In the genomic region with DNA sequence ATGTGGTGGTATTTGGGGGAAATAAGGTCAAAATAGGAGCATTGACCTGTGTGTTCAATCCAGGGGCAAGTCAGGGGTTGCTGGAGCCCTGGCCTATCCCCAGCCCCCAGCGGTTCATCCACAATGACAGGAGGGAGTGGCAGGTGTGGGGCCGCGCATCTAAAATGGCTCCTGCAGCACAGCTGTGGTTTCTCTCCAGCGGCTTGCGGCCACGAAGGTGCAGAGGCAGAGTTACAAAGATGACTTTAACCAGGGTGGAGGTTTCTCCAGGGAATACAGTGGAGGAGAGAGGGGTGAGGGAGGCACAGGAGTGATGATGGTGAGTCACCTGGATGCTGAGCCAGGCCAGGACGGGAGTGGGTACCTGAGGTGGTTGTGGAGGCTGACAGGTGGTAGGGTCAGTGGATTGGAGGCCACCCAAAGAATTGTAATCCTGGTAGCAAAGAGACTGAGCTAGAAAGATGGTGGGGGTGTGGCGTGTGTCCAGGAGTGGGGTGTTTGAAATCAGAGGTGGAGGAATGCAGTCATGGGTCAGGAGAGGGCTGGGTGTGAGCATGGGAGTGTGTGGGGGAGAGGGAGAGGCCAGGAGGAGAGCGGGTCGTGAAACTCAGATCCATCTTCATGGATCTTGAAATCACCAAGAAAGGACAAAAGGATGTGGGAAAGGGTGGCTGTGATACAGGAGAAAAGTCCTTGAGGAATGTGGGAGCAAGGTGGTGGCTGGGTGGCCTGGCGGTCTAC, we compare ENCODE assay signal across 11 cellular contexts.
DNase-seq lines count a peak whose midpoint lies in the region; ATAC-seq and TF ChIP-seq lines count a peak whose summit lies in the region.
"Had no signal": no experiment of that assay in that cellular context is flagged by ENCODE, and none has a peak within 500 bp of the region (broad histone marks: within the 10 kb centered on the region; RNA-seq: fewer than 3 reads in every experiment).

No MANE protein-coding gene starts in this region.

- peaks cover 6% of the 10 kb centered on the region for H3K36me3 Mint-ChIP-seq in memory B cell
- H3K36me3 Mint-ChIP-seq: activated naive CD8-positive, alpha-beta T cell treated with anti-CD3 and anti-CD28 coated beads, Interleukin-2, amount 10 ng/mL, durations not matched to agents 7 days and 5 days had no signal

- H3K9me3 Mint-ChIP-seq in memory B cell, result no peaks in the 10 kb centered on the region
- H3K9me3 Mint-ChIP-seq: activated naive CD8-positive, alpha-beta T cell treated with anti-CD3 and anti-CD28 coated beads, Interleukin-2, amount 10 ng/mL, durations not matched to agents 7 days and 5 days had no signal

- H3K9me3 ChIP-seq in left ventricle myocardium inferior (replicated peaks) (no peaks in the 10 kb centered on the region), adipocyte (ENCODE audit: control insufficient read depth, low read length) (no peaks in the 10 kb centered on the region), uterus (no peaks in the 10 kb centered on the region)

- H3K27ac Mint-ChIP-seq in memory B cell, result peak overlapping the region; percentile 3
- H3K27ac Mint-ChIP-seq: activated naive CD8-positive, alpha-beta T cell treated with anti-CD3 and anti-CD28 coated beads, Interleukin-2, amount 10 ng/mL, durations not matched to agents 7 days and 5 days; progenitor cell of endocrine pancreas had no signal

- no peak overlapping the region for H3K4me3 ChIP-seq in left ventricle myocardium inferior
- no peak overlapping the region for H3K4me3 ChIP-seq in adipocyte (ENCODE audit: low read length)
- H3K4me3 ChIP-seq in uterus, result no peak overlapping the region

- ATAC-seq in left ventricle myocardium superior (peak; percentile 16), memory B cell (ENCODE audit: low read depth) (no peak), HG03196 (IDR thresholded peaks at IDR 0.05; ENCODE audit: unreplicated experiment) (no peak), HG03520 (IDR thresholded peaks at IDR 0.05; ENCODE audit: unreplicated experiment) (no peak)
- no peak for ATAC-seq in activated CD4-positive, CD25-positive, alpha-beta regulatory T cell treated with anti-CD3 and anti-CD28 coated beads, Interleukin-2, amount 50 U/mL, for 24 hours

- H3K4me1 ChIP-seq in left ventricle myocardium inferior (peaks cover 19% of the 10 kb centered on the region), adipocyte (ENCODE audit: control insufficient read depth, insufficient read depth, low read length) (peaks cover 32% of the 10 kb centered on the region), uterus (no peaks in the 10 kb centered on the region)

- DNase-seq in left ventricle myocardium superior (no peak), left ventricle myocardium inferior (no peak), adipocyte (ENCODE audit: low read depth) (no peak), memory B cell (ENCODE audit: low spot score in 2 of 2) (no peak), uterus (no peak)
- DNase-seq: activated naive CD8-positive, alpha-beta T cell treated with anti-CD3 and anti-CD28 coated beads, Interleukin-2, amount 10 ng/mL, durations not matched to agents 7 days and 5 days; GDM1 had no signal

- TF ChIP-seq CTCF in left ventricle myocardium inferior (IDR thresholded peaks at IDR 0.05; ENCODE audit: borderline replicate concordance), result no peak
- TF ChIP-seq CTCF in uterus (IDR thresholded peaks at IDR 0.05), result no peak

- H3K36me3 ChIP-seq in left ventricle myocardium inferior, result peaks cover 15% of the 10 kb centered on the region
- H3K36me3 ChIP-seq in adipocyte (ENCODE audit: control insufficient read depth, insufficient read depth, low read length, severe bottlenecking), result peaks cover 46% of the 10 kb centered on the region
- no peaks in the 10 kb centered on the region for H3K36me3 ChIP-seq in uterus

- H3K27me3 ChIP-seq in left ventricle myocardium inferior (ENCODE audit: low read depth) (no peaks in the 10 kb centered on the region), adipocyte (replicated peaks; ENCODE audit: control insufficient read depth, insufficient read depth, low read length) (no peaks in the 10 kb centered on the region), uterus (no peaks in the 10 kb centered on the region)

- H3K27ac ChIP-seq in left ventricle myocardium inferior (replicated peaks) (no peak overlapping the region), uterus (peak overlapping the region; percentile 64 to 65)

- TF ChIP-seq POLR2A in uterus (IDR thresholded peaks at IDR 0.05), result no peak

- peaks cover 13% of the 10 kb centered on the region for H3K4me1 Mint-ChIP-seq in memory B cell

- H3K27me3 Mint-ChIP-seq in memory B cell, result no peaks in the 10 kb centered on the region
- H3K27me3 Mint-ChIP-seq: progenitor cell of endocrine pancreas had no signal

- intact Hi-C loops in left ventricle myocardium superior (cut with micrococcal nuclease), result no loop called here
- intact Hi-C loops in left ventricle myocardium inferior (cut with micrococcal nuclease), result no loop called here
- intact Hi-C loops in uterus (cut with DNase I; ENCODE audit: low total_unique reads), result loop anchor here (10.0 kb wide), 1 partner anchor 63 kb away; no protein-coding TSS in a partner anchor

- peak overlapping the region; percentile 65 for H3K9ac ChIP-seq in adipocyte (ENCODE audit: low read length)

- H3K4me3 Mint-ChIP-seq in memory B cell, result no peak overlapping the region
- H3K4me3 Mint-ChIP-seq: activated naive CD8-positive, alpha-beta T cell treated with anti-CD3 and anti-CD28 coated beads, Interleukin-2, amount 10 ng/mL, durations not matched to agents 7 days and 5 days had no signal
